ENCODE assay signal across 8 cellular contexts in genomic region chr9:112487008-112487798, GRCh38. TPM values are rescaled to one million over a fixed set of nuclear protein-coding genes. Genes with fewer than 3 reads are reported as not detected.
DNase-seq lines count a peak whose midpoint lies in the region; ATAC-seq, FAIRE-seq and TF ChIP-seq lines count a peak whose summit lies in the region.

No MANE protein-coding gene starts in this region.

- peaks cover 10% of the 10 kb centered on the region for H3K23me2 ChIP-seq in H1 (ENCODE audit: low read depth, low read length)

- H3K4ac ChIP-seq in H1 (replicated peaks; ENCODE audit: insufficient read length, low read depth, low read length) = no peak overlapping the region

- in situ Hi-C loops in ACHN (cut with HindIII; ENCODE audit: low pct_ligation_motif_present, low pct_unique_long_range_greater_than_20kb, low sequenced_read_pairs) = no loop called here

- H3K9ac ChIP-seq in H1 (replicated peaks in 1 of 4; ENCODE audit: extremely low read depth in 1 of 4, low read depth in 3 of 4, low read length in 3 of 4) = peak overlapping the region; percentile 72 to 96 (median 83)

- H3K18ac ChIP-seq in H1 (ENCODE audit: extremely low read depth, low read length) = peak overlapping the region; percentile 40; the same call in 1 of the 2 replicates

- H3K4me1 ChIP-seq in H1 (replicated peaks in 1 of 4; ENCODE audit: control insufficient read depth in 3 of 4, insufficient read depth in 4 of 4, low read length in 3 of 4) (peaks cover 0 to 11% (median 5%) of the 10 kb centered on the region in 4 experiments; a peak in 3 of 7 replicates), mononuclear cell (ENCODE audit: insufficient read depth, low read length) (peaks cover 12% of the 10 kb centered on the region)

- no peak overlapping the region for H2BK20ac ChIP-seq in H1 (ENCODE audit: low read length)

- peaks cover 6 to 10% of the 10 kb centered on the region in 2 experiments for H4K20me1 ChIP-seq in H1 (replicated peaks in 1 of 2; ENCODE audit: control insufficient read depth in 1 of 2, insufficient read depth in 2 of 2, low read length in 2 of 2)

- H2BK120ac ChIP-seq in H1 (replicated peaks; ENCODE audit: low read depth, low read length) = no peak overlapping the region

- TF ChIP-seq CTCF in H1 (IDR thresholded peaks at IDR 0.05; ENCODE audit: control extremely low read depth in 1 of 3, insufficient read depth in 1 of 3, low read depth in 1 of 3, low read length in 3 of 3) = no peak

- peak in 1 of 2 experiments; percentile 6; a peak in 1 of 4 replicates for TF ChIP-seq RAD21 in H1 (IDR thresholded peaks at IDR 0.05 in 1 of 2, conservative IDR thresholded peaks at IDR 0.05 in 1 of 2; ENCODE audit: low read depth in 2 of 2, low read length in 2 of 2)

- H2BK15ac ChIP-seq in H1 (ENCODE audit: low read length) = no peak overlapping the region

- no peak; a peak in 2 of 3 replicates for TF ChIP-seq POLR2A in H1 (IDR thresholded peaks at IDR 0.05; ENCODE audit: control extremely low read depth in 1 of 2, low read depth in 2 of 2, low read length in 2 of 2)

- peaks cover 3% of the 10 kb centered on the region; the same call in 1 of the 2 replicates for H3K79me1 ChIP-seq in H1 (ENCODE audit: low read depth, low read length)

- H3K56ac ChIP-seq in H1 (replicated peaks; ENCODE audit: insufficient read length, low read depth, low read length) = peak overlapping the region; percentile 26

- no peak overlapping the region for H2AK5ac ChIP-seq in H1 (ENCODE audit: low read depth, low read length)

- H3K4me2 ChIP-seq in H1 (ENCODE audit: insufficient read depth in 1 of 2, low read depth in 2 of 2, low read length in 2 of 2) = peak overlapping the region; percentile 85 to 88

- no peak overlapping the region for H2BK12ac ChIP-seq in H1 (ENCODE audit: low read depth, low read length)

- FAIRE-seq in H1 (lab: Jason Lieb, UNC) = no peak

- no peak overlapping the region for H4K91ac ChIP-seq in H1 (replicated peaks; ENCODE audit: insufficient read length, low read length)

- CTCF ChIA-PET in H1 (lab: Charles Lee; ENCODE audit: partially characterized antibody) = interaction anchor here (0.6 to 1.8 kb wide), 5 partner anchors 32 to 557 kb away, joined by 3 to 4 read pairs (median 3); partner anchors contain the start of gene HSDL2

- no peaks in the 10 kb centered on the region for H3K27me3 ChIP-seq in H1 (replicated peaks in 1 of 4; ENCODE audit: control insufficient read depth in 3 of 4, extremely low read depth in 1 of 4, insufficient read depth in 3 of 4, low read length in 3 of 4)
- H3K27me3 ChIP-seq in mononuclear cell (ENCODE audit: insufficient read depth, low read length) = no peaks in the 10 kb centered on the region

- H3K36me3 ChIP-seq in H1 (ENCODE audit: control insufficient read depth in 2 of 4, insufficient read depth in 4 of 4, low read length in 3 of 4) = peaks cover 0 to 2% (median under 1%) of the 10 kb centered on the region in 4 experiments; a peak in 3 of 8 replicates

- no peak overlapping the region for H2BK5ac ChIP-seq in H1 (ENCODE audit: low read depth, low read length)

- H3K9me3 ChIP-seq in H1 (ENCODE audit: insufficient read depth in 2 of 2, low read depth in 1 of 2, low read length in 1 of 2) (no peaks in the 10 kb centered on the region), mononuclear cell (ENCODE audit: low read depth, low read length) (no peaks in the 10 kb centered on the region)

- peaks cover 5 to 50% of the 10 kb centered on the region in 2 experiments for H3K79me2 ChIP-seq in H1 (ENCODE audit: control insufficient read depth in 1 of 2, insufficient read depth in 2 of 2, low read length in 2 of 2)

- peak overlapping the region; percentile 91 to 97 (median 93) for H3K4me3 ChIP-seq in H1 (ENCODE audit: extremely low read depth in 1 of 4, insufficient read depth in 2 of 4, low read depth in 3 of 4, low read length in 4 of 4)
- peak overlapping the region; percentile 74 for H3K4me3 ChIP-seq in mononuclear cell (ENCODE audit: low read length)

- ATAC-seq in GM18858 (IDR thresholded peaks at IDR 0.05; ENCODE audit: unreplicated experiment) (peak; percentile 45), HG03064 (IDR thresholded peaks at IDR 0.05; ENCODE audit: low read depth, unreplicated experiment) (peak; percentile 41)

- peak; percentile 54 for DNase-seq in ACHN
- peak; percentile 52 for DNase-seq in NCI-H510A (lab: John Stamatoyannopoulos, UW)
- peak; percentile 29 to 38 for DNase-seq in activated CD8-positive, alpha-beta memory T cell treated with anti-CD3 and anti-CD28 coated beads for 1 hour (ENCODE audit: extremely low read depth in 1 of 2, low read depth in 1 of 2)
- peak in 1 of 2 experiments; percentile 71 for DNase-seq in H1 (ENCODE audit: low read depth in 1 of 2, low spot score in 2 of 2)
- DNase-seq in stimulated activated CD8-positive, alpha-beta memory T cell treated with anti-CD3 and anti-CD28 coated beads, Interleukin-4, amount 100 ng/mL, for 24 hours (ENCODE audit: low read depth) = peak; percentile 33

- no peak for TF ChIP-seq EP300 in H1 (IDR thresholded peaks at IDR 0.05; ENCODE audit: borderline replicate concordance in 1 of 2, low read depth in 2 of 2, low read length in 2 of 2)

- WGBS in H1 (ENCODE audit: extremely low coverage in 1 of 2, insufficient coverage in 1 of 2, insufficient read length in 1 of 2, insufficient replicate concordance in 2 of 2, low coverage in 1 of 2, low lambda C conversion rate in 2 of 2, missing lambda C conversion rate in 1 of 2), 2 experiments = 3% methylated on average over 24 of the region's 80 CpGs; no CpG with 5 or more reads in 1 of the 2 experiments

- H2AFZ ChIP-seq in H1 (ENCODE audit: low read length) = peak overlapping the region; percentile 68; the same call in 1 of the 2 replicates

- peak overlapping the region; percentile 92; the same call in 1 of the 2 replicates for H4K8ac ChIP-seq in H1 (ENCODE audit: extremely low read depth, insufficient read depth, low read length)

- POLR2A ChIA-PET in H1 (lab: Charles Lee; ENCODE audit: partially characterized antibody) = interaction anchor here (0.6 to 2.4 kb wide), 18 partner anchors 8 to 374 kb away, joined by 3 to 10 read pairs (median 4); partner anchors contain the start of genes HSDL2 and INIP

- peak overlapping the region; percentile 94 for H4K5ac ChIP-seq in H1 (ENCODE audit: insufficient read length, low read depth, low read length)

- no peak overlapping the region for H3K23ac ChIP-seq in H1 (ENCODE audit: insufficient read length)

- H3K14ac ChIP-seq in H1 (ENCODE audit: insufficient read length) = no peak overlapping the region

- peak overlapping the region; percentile 75 for H3K27ac ChIP-seq in H1 (ENCODE audit: low read depth, low read length)

TF ChIP-seq in H1, 55 proteins besides CTCF, POLR2A, EP300 and RAD21:
- TF ChIP-seq GTF2F1 (IDR thresholded peaks at IDR 0.05; ENCODE audit: borderline replicate concordance, low read depth, low read length) (no peak), TBP (IDR thresholded peaks at IDR 0.05; ENCODE audit: low read depth, low read length) (0 out of 2 replicates have a peak, but pooled peaks have one; percentile 15), NANOG (IDR thresholded peaks at IDR 0.05; ENCODE audit: insufficient read depth, low read depth, low read length, poor library complexity, severe bottlenecking) (no peak), JUND (IDR thresholded peaks at IDR 0.05; ENCODE audit: low read length) (no peak), ASH2L (IDR thresholded peaks at IDR 0.05; ENCODE audit: low read length) (peak; percentile 12), RNF2 (IDR thresholded peaks at IDR 0.05; ENCODE audit: borderline replicate concordance, low read depth, low read length, missing control alignments, poor library complexity, severe bottlenecking) (no peak), TAF7 (optimal IDR thresholded peaks at IDR 0.05; ENCODE audit: borderline replicate concordance, low read depth, low read length) (peak; percentile 54), TAF1 (IDR thresholded peaks at IDR 0.05; ENCODE audit: low read depth, low read length) (peak; percentile 60; the same call in 1 of the 2 replicates), HDAC2 (IDR thresholded peaks at IDR 0.05; ENCODE audit: borderline replicate concordance in 1 of 2, low read depth in 2 of 2, low read length in 2 of 2) (0 out of 4 replicates have a peak, but pooled peaks of 1 of the 2 experiments have one; percentile 67), SIN3A (conservative IDR thresholded peaks at IDR 0.05 in 1 of 2, IDR thresholded peaks at IDR 0.05 in 1 of 2; ENCODE audit: low read depth in 1 of 2, low read length in 2 of 2) (peak in 1 of 2 experiments; percentile 32; a peak in 1 of 4 replicates), KDM1A (IDR thresholded peaks at IDR 0.05; ENCODE audit: borderline replicate concordance, low read length) (0 out of 2 replicates have a peak, but pooled peaks have one; percentile 10), MAX (IDR thresholded peaks at IDR 0.05) (no peak), PHF8 (conservative IDR thresholded peaks at IDR 0.05; ENCODE audit: low read depth, low read length) (peak; percentile 45), BACH1 (IDR thresholded peaks at IDR 0.05; ENCODE audit: low read length) (no peak), HDAC6 (IDR thresholded peaks at IDR 0.05; ENCODE audit: low read depth, low read length) (no peak), KDM4A (IDR thresholded peaks at IDR 0.05; ENCODE audit: low read depth, low read length, severe bottlenecking) (peak; percentile 24), RBBP5 (IDR thresholded peaks at IDR 0.05; ENCODE audit: borderline replicate concordance, low read depth, low read length) (peak; percentile 41; the same call in 1 of the 2 replicates)

RNA-seq across cellular contexts. Expression of gene KIAA1958, which starts 0.6 kb away (rescaled TPM):
- 39.9 and 43.8 TPM in 2 replicates for total RNA-seq in H1 (2021; fragmentation: NEBNext Ultra II Directional; extraction: Animal tissue kit (Norgen Biotek cat#: 25700))
- polyA plus RNA-seq in H1 (2011; rRNA removed) = 11.4 and 13.1 TPM in 2 replicates
- 10.4 TPM for polyA plus RNA-seq in H1 (2011; cell fraction: cytosol; rRNA removed)
- polyA plus RNA-seq in H1 (2011; cell fraction: nucleus; rRNA removed) = 30.5 TPM
- polyA plus RNA-seq in H1 (2012, experiment 1 of 2) = 9.7 to 16.0 TPM (median 13.3 TPM) in 4 replicates
- 1.6 TPM for polyA plus RNA-seq in H1 (2012, experiment 2 of 2)
- 11.6 TPM for polyA plus RNA-seq in H1 (2013, experiment 1 of 2)
- 11.6 TPM for polyA plus RNA-seq in H1 (2013, experiment 2 of 2)
- polyA minus RNA-seq in H1 (2011; rRNA and poly(A)+ RNA removed) = 136 and 138 TPM in 2 replicates
- 46.7 TPM for polyA minus RNA-seq in H1 (2011; cell fraction: cytosol; rRNA and poly(A)+ RNA removed)
- polyA minus RNA-seq in H1 (2011; cell fraction: nucleus; rRNA and poly(A)+ RNA removed) = 123 TPM
- 5.4 TPM for total RNA-seq in mononuclear cell
